Comparison of ENCODE assay signal across 8 cellular contexts in the genomic region with DNA sequence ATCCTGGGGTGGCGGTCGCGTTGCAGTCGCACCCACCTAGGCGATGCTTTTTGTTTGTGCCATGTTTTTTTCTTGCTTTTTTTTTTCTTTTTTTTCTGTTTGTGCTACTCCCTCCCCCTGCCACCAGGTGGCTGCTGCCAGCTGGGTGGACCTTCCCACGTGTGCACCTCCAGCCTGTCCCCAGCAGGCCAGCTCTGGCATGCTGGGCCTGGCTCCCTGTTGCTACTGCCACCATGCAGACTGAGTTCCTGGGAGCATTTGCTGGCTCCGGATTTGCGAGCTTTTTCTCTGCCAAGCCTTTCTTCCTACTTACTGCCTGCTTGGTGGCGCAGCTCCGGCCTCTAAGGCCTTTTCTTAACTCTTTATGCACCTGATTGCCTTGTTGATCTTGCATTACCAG.
A peak's percentile ranks its signal among the peaks of the same experiment; 100 is the strongest.
DNase-seq lines count a peak whose midpoint lies in the region; ATAC-seq and TF ChIP-seq lines count a peak whose summit lies in the region.

No MANE protein-coding gene starts in this region.

- H3K9me3 ChIP-seq in WERI-Rb-1 (ENCODE audit: severe bottlenecking), result no peaks in the 10 kb centered on the region

- DNase-seq in NCI-H2227 (lab: John Stamatoyannopoulos, UW; ENCODE audit: unreplicated experiment) (peak; percentile 6), NCI-H2227 treated with DMSO at 0.1 percent for 48 hours (lab: John Stamatoyannopoulos, UW) (no peak), WERI-Rb-1 (peak; percentile 48), islet precursor cell (peak; percentile 88), NCI-H2196 treated with DMSO at 0.1 percent for 48 hours (lab: John Stamatoyannopoulos, UW; ENCODE audit: unreplicated experiment) (no peak)
- DNase-seq in stimulated activated naive CD4-positive, alpha-beta T cell (lab: John Stamatoyannopoulos, UW), result no peak

- no peaks in the 10 kb centered on the region for H3K27me3 ChIP-seq in WERI-Rb-1 (ENCODE audit: insufficient read depth, low read depth, severe bottlenecking)

- peak; percentile 96 for ATAC-seq in GM21515 (IDR thresholded peaks at IDR 0.05; ENCODE audit: unreplicated experiment)
- peak; percentile 97 for ATAC-seq in HG03565 (IDR thresholded peaks at IDR 0.05; ENCODE audit: unreplicated experiment)

- peak; percentile 62 for TF ChIP-seq CTCF in WERI-Rb-1 (IDR thresholded peaks at IDR 0.05; ENCODE audit: low read depth, low read length)

- peak overlapping the region; percentile 69 for H3K27ac ChIP-seq in WERI-Rb-1

- H3K36me3 ChIP-seq in WERI-Rb-1, result no peaks in the 10 kb centered on the region

- no peak overlapping the region for H3K4me3 ChIP-seq in WERI-Rb-1 (ENCODE audit: low read depth, low read length)

Comparison
In these comparisons a context has a peak if more than half of its experiments do, and no peak if none do; other contexts are left out.
1. DNase-seq: peak in NCI-H2227 (single experiment), WERI-Rb-1 (single experiment) and islet precursor cell (single experiment); none in NCI-H2227 treated with DMSO at 0.1 percent for 48 hours (single experiment), NCI-H2196 treated with DMSO at 0.1 percent for 48 hours (single experiment) and stimulated activated naive CD4-positive, alpha-beta T cell (0 of 6).